23 cellular contexts compared by ENCODE assay signal in genomic region chr1:236164273-236164672, GRCh38. TPM values are rescaled to one million over a fixed set of nuclear protein-coding genes. Genes with fewer than 3 reads are reported as not detected.
DNase-seq lines count a peak whose midpoint lies in the region; ATAC-seq and TF ChIP-seq lines count a peak whose summit lies in the region.
"Had no signal": no experiment of that assay in that cellular context is flagged by ENCODE, and none has a peak within 500 bp of the region (broad histone marks: within the 10 kb centered on the region; RNA-seq: fewer than 3 reads in every experiment).

No MANE protein-coding gene starts in this region.

- no peak overlapping the region for H3K4me3 Mint-ChIP-seq in dendritic cell treated with granulocyte-macrophage colony-stimulating factor and Interleukin-4, amounts not matched to agents 40 ng/mL and 50 ng/mL, for 4 days
- H3K4me3 Mint-ChIP-seq: CD14-positive monocyte, H9 had no signal

- DNase-seq in heart left ventricle: peak in 4 of 5 donors; percentile 45 to 81 (median 68)
- DNase-seq in cardiac septum (ENCODE audit: low spot score): no peak
- DNase-seq in mucosa of gallbladder (ENCODE audit: low spot score): peak; percentile 36
- no peak for DNase-seq in CD1c-positive myeloid dendritic cell (ENCODE audit: extremely low spot score)
- no peak for DNase-seq in NCI-H526 (lab: John Stamatoyannopoulos, UW)
- no peak for DNase-seq in EL
- DNase-seq: activated gamma-delta T cell treated with Interleukin-2 at 50 U/mL for 16 hours, amygdala, DMS 273 treated with DMSO at 0.1 percent for 48 hours, erythroblast, foreskin keratinocyte, H9, lower lobe of right lung, NCI-H1417, NCI-H2107, NCI-H510A treated with DMSO at 0.1 percent for 48 hours, Peyer's patch, T-helper 2 cell had no signal

- H3K27me3 Mint-ChIP-seq in dendritic cell treated with granulocyte-macrophage colony-stimulating factor and Interleukin-4, amounts not matched to agents 40 ng/mL and 50 ng/mL, for 4 days: no peaks in the 10 kb centered on the region

- peaks cover 36% of the 10 kb centered on the region for H3K9me3 Mint-ChIP-seq in dendritic cell treated with granulocyte-macrophage colony-stimulating factor and Interleukin-4, amounts not matched to agents 40 ng/mL and 50 ng/mL, for 4 days

- 54 to 74% (median 61%) methylated on average over 7 of the region's 7 CpGs for WGBS in heart left ventricle, 4 donors

- peak overlapping the region; percentile 23 for H3K27ac Mint-ChIP-seq in dendritic cell treated with granulocyte-macrophage colony-stimulating factor and Interleukin-4, amounts not matched to agents 40 ng/mL and 50 ng/mL, for 4 days
- H3K27ac Mint-ChIP-seq: H9 had no signal

- peaks cover 0 to 5% (median 0%) of the 10 kb centered on the region in 9 donors for H3K36me3 ChIP-seq in heart left ventricle
- H3K36me3 ChIP-seq: cardiac muscle cell, lower lobe of right lung, neutrophil, Peyer's patch had no signal

- H3K9me3 ChIP-seq in heart left ventricle: peaks cover 0 to 22% (median 7%) of the 10 kb centered on the region in 12 donors
- H3K9me3 ChIP-seq: neutrophil had no signal

- peak; percentile 73 to 92 (median 88) for ATAC-seq in heart left ventricle
- ATAC-seq: foreskin keratinocyte, lower lobe of right lung had no signal

- H3K4me3 ChIP-seq in heart left ventricle: no peak overlapping the region
- H3K4me3 ChIP-seq: cardiac muscle cell, hepatocyte, lower lobe of right lung, Peyer's patch had no signal

- intact Hi-C loops in heart left ventricle (cut with DNase I): no loop called here
- intact Hi-C loops in cardiac septum (cut with DNase I): no loop called here
- intact Hi-C loops in dendritic cell treated with granulocyte-macrophage colony-stimulating factor and Interleukin-4, amounts not matched to agents 40 ng/mL and 50 ng/mL, for 4 days (cut with micrococcal nuclease): loop anchor here (10.0 kb wide), 1 partner anchor 51 kb away; no protein-coding TSS in a partner anchor

- H3K27me3 ChIP-seq in heart left ventricle: no peaks in the 10 kb centered on the region
- H3K27me3 ChIP-seq: cardiac muscle cell, foreskin keratinocyte, hepatocyte, neutrophil, Peyer's patch had no signal

- TF ChIP-seq CTCF in heart left ventricle (IDR thresholded peaks at IDR 0.05): no peak

- TF ChIP-seq POLR2A in heart left ventricle (IDR thresholded peaks at IDR 0.05): no peak

- H3K4me1 ChIP-seq in heart left ventricle: peaks cover 0 to 44% (median 7%) of the 10 kb centered on the region in 12 donors
- H3K4me1 ChIP-seq: foreskin keratinocyte had no signal

- peaks cover 53% of the 10 kb centered on the region for H3K4me1 Mint-ChIP-seq in dendritic cell treated with granulocyte-macrophage colony-stimulating factor and Interleukin-4, amounts not matched to agents 40 ng/mL and 50 ng/mL, for 4 days (ENCODE audit: low read depth)

- H3K27ac ChIP-seq in heart left ventricle: peak overlapping the region in 2 of 12 donors; percentile 18 to 32
- H3K27ac ChIP-seq: cardiac muscle cell, foreskin keratinocyte, lower lobe of right lung, neutrophil had no signal

- H3K36me3 Mint-ChIP-seq in dendritic cell treated with granulocyte-macrophage colony-stimulating factor and Interleukin-4, amounts not matched to agents 40 ng/mL and 50 ng/mL, for 4 days (ENCODE audit: low read depth): peaks cover 63% of the 10 kb centered on the region

RNA-seq across cellular contexts. Expression of gene GPR137B, which starts 21.9 kb away (rescaled TPM):
- total RNA-seq in heart left ventricle (10 to 100 TPM; 27.7 to 49.8 (median 48.4) TPM), cardiac septum (44.6 TPM), mucosa of gallbladder (30.5 TPM)
- 10 to 100 TPM; 14.9 to 37.4 TPM for polyA plus RNA-seq in heart left ventricle

Comparison
In these comparisons a context has a peak if more than half of its experiments do, and no peak if none do; other contexts are left out.
1. DNase-seq: peak in heart left ventricle (4 of 5) and mucosa of gallbladder (single experiment); none in cardiac septum (single experiment), CD1c-positive myeloid dendritic cell (single experiment), NCI-H526 (0 of 2) and EL (single experiment).